In the genomic region with DNA sequence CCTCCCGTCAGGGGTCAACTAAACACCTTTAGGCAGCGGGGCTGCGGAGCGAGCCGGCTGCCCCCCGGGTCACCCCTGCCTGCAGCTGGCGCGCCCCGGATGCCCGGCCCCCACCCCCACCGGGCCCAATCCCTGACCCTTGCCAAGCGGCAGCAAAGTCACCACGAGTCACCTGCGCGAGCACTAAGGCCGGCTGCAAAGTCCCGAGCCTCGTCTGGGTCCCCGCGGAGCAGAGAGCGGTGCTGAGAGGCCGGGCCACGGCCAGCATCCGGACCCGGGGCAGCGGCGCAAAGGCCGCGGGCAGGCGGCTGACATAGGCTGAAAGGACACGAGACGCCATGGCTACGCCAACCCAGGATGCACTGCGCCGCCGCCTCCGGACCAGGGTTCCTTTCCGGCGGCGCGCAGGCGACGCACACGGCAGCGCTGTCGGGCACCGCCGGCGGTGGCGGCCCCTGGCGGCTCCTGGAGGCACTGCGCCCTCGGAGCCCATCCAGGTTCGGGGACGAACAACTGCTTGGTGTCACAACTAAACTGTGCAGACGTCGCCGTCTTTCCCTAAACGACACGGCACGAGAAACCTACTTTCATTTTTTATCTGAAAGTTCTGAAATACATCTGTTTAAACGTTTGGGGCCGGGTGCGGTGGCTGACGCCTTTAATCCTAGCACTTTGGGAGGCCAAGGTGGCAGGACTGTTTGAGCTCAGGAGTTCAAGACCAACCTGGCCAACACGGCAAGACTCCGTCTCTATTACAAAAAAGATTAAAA, we compare ENCODE assay signal across 8 cellular contexts. TPM values are rescaled to one million over a fixed set of nuclear protein-coding genes. Genes with fewer than 3 reads are reported as not detected.
DNase-seq lines count a peak whose midpoint lies in the region; ATAC-seq and TF ChIP-seq lines count a peak whose summit lies in the region.

A gene (minus strand): TSS at position 366 of the 770 bp plus-strand sequence. CDS start 26 bp downstream, at position 340.

- H3K27ac ChIP-seq in CD8-positive, alpha-beta T cell (ENCODE audit: low read depth, low read length), result peak within 1 kb of the TSS; percentile 77
- H3K27ac ChIP-seq in ectodermal cell (ENCODE audit: insufficient read depth, low read depth, low read length, poor library complexity, severe bottlenecking), result no peak within 1 kb of the TSS
- peak within 1 kb of the TSS; percentile 86 to 94 for H3K27ac ChIP-seq in lung (ENCODE audit: low read depth in 1 of 2, low read length in 1 of 2)

- H3K36me3 Mint-ChIP-seq in CD8-positive, alpha-beta T cell, result peaks cover 25% of the 10 kb centered on the region
- peaks cover 13% of the 10 kb centered on the region for H3K36me3 Mint-ChIP-seq in activated CD8-positive, alpha-beta T cell treated with anti-CD3 and anti-CD28 coated beads for 36 hours (ENCODE audit: low read depth)

- no peaks in the 10 kb centered on the region for H3K9me3 Mint-ChIP-seq in CD8-positive, alpha-beta T cell
- no peaks in the 10 kb centered on the region for H3K9me3 Mint-ChIP-seq in activated CD8-positive, alpha-beta T cell treated with anti-CD3 and anti-CD28 coated beads for 36 hours

- peaks cover 41% of the 10 kb centered on the region for H3K4me1 Mint-ChIP-seq in CD8-positive, alpha-beta T cell (ENCODE audit: low read depth)
- peaks cover 27% of the 10 kb centered on the region for H3K4me1 Mint-ChIP-seq in activated CD8-positive, alpha-beta T cell treated with anti-CD3 and anti-CD28 coated beads for 36 hours (ENCODE audit: low read depth)

- peak; percentile 100 for ATAC-seq in CD8-positive, alpha-beta T cell
- ATAC-seq in GM19397 (IDR thresholded peaks at IDR 0.05; ENCODE audit: unreplicated experiment) (peak; percentile 93), HG03565 (IDR thresholded peaks at IDR 0.05; ENCODE audit: unreplicated experiment) (peak; percentile 89), lung (ENCODE audit: insufficient read depth, low FRiP score) (peak; percentile 100)
- ATAC-seq in activated CD8-positive, alpha-beta T cell treated with anti-CD3 and anti-CD28 coated beads for 36 hours, result peak; percentile 99

- H3K4me3 Mint-ChIP-seq in CD8-positive, alpha-beta T cell, result peak within 1 kb of the TSS; percentile 82
- H3K4me3 Mint-ChIP-seq in activated CD8-positive, alpha-beta T cell treated with anti-CD3 and anti-CD28 coated beads for 36 hours, result peak within 1 kb of the TSS; percentile 85

- peak; percentile 95 for TF ChIP-seq CTCF in CD8-positive, alpha-beta T cell (IDR thresholded peaks at IDR 0.05)
- TF ChIP-seq CTCF in activated CD8-positive, alpha-beta T cell treated with anti-CD3 and anti-CD28 coated beads for 36 hours (IDR thresholded peaks at IDR 0.05), result peak; percentile 95
- TF ChIP-seq CTCF in lung (IDR thresholded peaks at IDR 0.05; ENCODE audit: control extremely low read depth, extremely low read depth), result peak; percentile 95

- intact Hi-C loops in CD8-positive, alpha-beta T cell (cut with DNase I, micrococcal nuclease), result loop anchor here (1.0 to 5.0 kb wide), 8 partner anchors 39 to 941 kb away; a partner anchor contains a TSS
- intact Hi-C loops in activated CD8-positive, alpha-beta T cell treated with anti-CD3 and anti-CD28 coated beads for 36 hours (cut with micrococcal nuclease), result no loop called here

- peaks cover 13% of the 10 kb centered on the region for H3K4me1 ChIP-seq in CD8-positive, alpha-beta T cell (ENCODE audit: insufficient read depth, low read length)
- H3K4me1 ChIP-seq in ectodermal cell (ENCODE audit: control insufficient read depth, insufficient read depth, low read length) (peaks cover 9% of the 10 kb centered on the region), lung (ENCODE audit: control insufficient read depth in 2 of 2, insufficient read depth in 2 of 2, low read length in 2 of 2) (peaks cover 3 to 12% of the 10 kb centered on the region in 2 donors)

- no peaks in the 10 kb centered on the region for H3K27me3 Mint-ChIP-seq in CD8-positive, alpha-beta T cell (ENCODE audit: low read depth)
- H3K27me3 Mint-ChIP-seq in activated CD8-positive, alpha-beta T cell treated with anti-CD3 and anti-CD28 coated beads for 36 hours, result no peaks in the 10 kb centered on the region

- peak within 1 kb of the TSS; percentile 88 for H3K27ac Mint-ChIP-seq in CD8-positive, alpha-beta T cell
- H3K27ac Mint-ChIP-seq in activated CD8-positive, alpha-beta T cell treated with anti-CD3 and anti-CD28 coated beads for 36 hours, result peak within 1 kb of the TSS; percentile 82

- no peaks in the 10 kb centered on the region for H3K9me3 ChIP-seq in CD8-positive, alpha-beta T cell (ENCODE audit: low read length)
- no peaks in the 10 kb centered on the region for H3K9me3 ChIP-seq in ectodermal cell (ENCODE audit: control insufficient read depth, low read length)
- no peaks in the 10 kb centered on the region for H3K9me3 ChIP-seq in lung (ENCODE audit: control insufficient read depth in 2 of 2, insufficient read depth in 1 of 2, low read length in 1 of 2)

- peak; percentile 83 to 94 (median 89) for DNase-seq in CD8-positive, alpha-beta T cell
- DNase-seq in NCI-H748 treated with DMSO at 0.1 percent for 48 hours (lab: John Stamatoyannopoulos, UW) (peak; percentile 26), lung (ENCODE audit: low spot score) (peak; percentile 88)
- peak; percentile 93 for DNase-seq in activated CD8-positive, alpha-beta T cell treated with anti-CD3 and anti-CD28 coated beads for 36 hours
- DNase-seq in stimulated activated CD4-positive, alpha-beta T cell treated with anti-CD3 and anti-CD28 coated beads, TNF-alpha, amount 100 ng/mL, for 24 hours (ENCODE audit: low read depth in 3 of 3), result peak; percentile 81 to 89 (median 83)

- H3K4me3 ChIP-seq in CD8-positive, alpha-beta T cell (ENCODE audit: low read depth, low read length), result peak within 1 kb of the TSS; percentile 82
- H3K4me3 ChIP-seq in ectodermal cell (ENCODE audit: insufficient read depth, low read depth, low read length) (peak within 1 kb of the TSS; percentile 79), lung (peak within 1 kb of the TSS; percentile 100)

- CTCF ChIA-PET in CD8-positive, alpha-beta T cell (lab: Charles Lee), result interaction anchor here (0.7 to 3.5 kb wide), 7 partner anchors 9 to 204 kb away, joined by 3 to 10 read pairs (median 4); no protein-coding TSS in a partner anchor
- CTCF ChIA-PET in activated CD8-positive, alpha-beta T cell treated with anti-CD3 and anti-CD28 coated beads for 36 hours (lab: Charles Lee), result interaction anchor here (0.6 to 2.2 kb wide), 20 partner anchors 9 to 414 kb away, joined by 3 to 11 read pairs (median 5); a partner anchor contains a TSS

- POLR2A ChIA-PET in CD8-positive, alpha-beta T cell (lab: Charles Lee), result interaction anchor here (0.9 to 1.7 kb wide), 3 partner anchors 37 to 45 kb away, joined by 3 to 5 read pairs (median 3); a partner anchor contains a TSS
- POLR2A ChIA-PET in activated CD8-positive, alpha-beta T cell treated with anti-CD3 and anti-CD28 coated beads for 36 hours (lab: Charles Lee), result interaction anchor here (0.6 to 2.4 kb wide), 4 partner anchors 9 to 502 kb away, joined by 3 to 7 read pairs (median 5); a partner anchor contains a TSS

- H3K27me3 ChIP-seq in CD8-positive, alpha-beta T cell (ENCODE audit: insufficient read depth, low read length), result no peaks in the 10 kb centered on the region
- H3K27me3 ChIP-seq in ectodermal cell (ENCODE audit: control insufficient read depth, insufficient read depth, low read length, poor library complexity, severe bottlenecking), result no peaks in the 10 kb centered on the region
- H3K27me3 ChIP-seq in lung (ENCODE audit: control insufficient read depth, insufficient read depth), result no peaks in the 10 kb centered on the region

- peaks cover 6% of the 10 kb centered on the region for H3K36me3 ChIP-seq in CD8-positive, alpha-beta T cell (ENCODE audit: insufficient read depth, low read length)
- H3K36me3 ChIP-seq in ectodermal cell (ENCODE audit: control insufficient read depth, insufficient read depth, low read length) (no peaks in the 10 kb centered on the region), lung (ENCODE audit: control insufficient read depth in 2 of 2, insufficient read depth in 2 of 2, low read length in 2 of 2) (peaks cover 2 to 11% of the 10 kb centered on the region in 2 donors)

- WGBS in ectodermal cell, 2 experiments, result 4 to 6% methylated on average over 66 to 67 of the region's 67 CpGs
- 2% methylated on average over 67 of the region's 67 CpGs for WGBS in lung, 2 donors

RNA-seq across cellular contexts. Expression of the gene that starts here (rescaled TPM):
- total RNA-seq in CD8-positive, alpha-beta T cell, result 10 to 100 TPM; 32.3 to 36.0 TPM
- 100 to 1,000 TPM; 157 to 162 TPM for total RNA-seq in activated CD8-positive, alpha-beta T cell treated with anti-CD3 and anti-CD28 coated beads for 36 hours
- polyA plus RNA-seq in ectodermal cell (2013, experiment 1 of 4), result 131 TPM
- 119 TPM for polyA plus RNA-seq in ectodermal cell (2013, experiment 2 of 4)
- polyA plus RNA-seq in ectodermal cell (2013, experiment 3 of 4), result 126 TPM
- 134 TPM for polyA plus RNA-seq in ectodermal cell (2013, experiment 4 of 4)
- 10 to 100 TPM; 67.4 to 83.7 TPM for total RNA-seq in lung
- 100 to 1,000 TPM in 1 of 2 donors, 10 to 100 TPM in 1; 96.5 to 127 TPM for polyA plus RNA-seq in lung

Comparison
In these comparisons a context has a peak if more than half of its experiments do, and no peak if none do; other contexts are left out.
1. DNase-seq: peak in every context shown above with its lines; median percentile 93 in activated CD8-positive, alpha-beta T cell treated with anti-CD3 and anti-CD28 coated beads for 36 hours; 89 in CD8-positive, alpha-beta T cell; 88 in lung; 83 in stimulated activated CD4-positive, alpha-beta T cell treated with anti-CD3 and anti-CD28 coated beads, TNF-alpha, amount 100 ng/mL, for 24 hours; 26 in NCI-H748 treated with DMSO at 0.1 percent for 48 hours.